In genomic region chr9:132055756-132056155, GRCh38 we compare ENCODE assay signal across 15 cellular contexts. TPM values are rescaled to one million over a fixed set of nuclear protein-coding genes. Genes with fewer than 3 reads are reported as not detected.
DNase-seq lines count a peak whose midpoint lies in the region; FAIRE-seq and TF ChIP-seq lines count a peak whose summit lies in the region.
"Had no signal": no experiment of that assay in that cellular context is flagged by ENCODE, and none has a peak within 500 bp of the region (broad histone marks: within the 10 kb centered on the region; RNA-seq: fewer than 3 reads in every experiment).

No MANE protein-coding gene starts in this region.

- H3K4me1 ChIP-seq in left ventricle myocardium inferior, result peaks cover 7% of the 10 kb centered on the region
- peaks cover 0 to 31% (median 0%) of the 10 kb centered on the region in 3 donors for H3K4me1 ChIP-seq in esophagus squamous epithelium

- 83 to 97% methylated on average over 3 of the region's 3 CpGs for WGBS in esophagus squamous epithelium, 2 donors

- TF ChIP-seq POLR2A in esophagus squamous epithelium (IDR thresholded peaks at IDR 0.05), result no peak

- H3K27ac ChIP-seq in WERI-Rb-1 (peak overlapping the region; percentile 81), left ventricle myocardium inferior (replicated peaks) (no peak overlapping the region), esophagus squamous epithelium (no peak overlapping the region)
- H3K27ac ChIP-seq: BLaER1 treated with 17β-estradiol and CSF1 and Interleukin-3, amounts not matched to agents 10 nM and 100 nM; HL-60 had no signal

- H3K27me3 ChIP-seq in WERI-Rb-1 (ENCODE audit: insufficient read depth, low read depth, severe bottlenecking) (no peaks in the 10 kb centered on the region), left ventricle myocardium inferior (ENCODE audit: low read depth) (no peaks in the 10 kb centered on the region), esophagus squamous epithelium (no peaks in the 10 kb centered on the region)
- H3K27me3 ChIP-seq: BLaER1 treated with 17β-estradiol and CSF1 and Interleukin-3, amounts not matched to agents 10 nM and 100 nM had no signal

- peaks cover 7% of the 10 kb centered on the region for H3K36me3 ChIP-seq in WERI-Rb-1
- no peaks in the 10 kb centered on the region for H3K36me3 ChIP-seq in left ventricle myocardium inferior
- peaks cover 0 to 29% (median 0%) of the 10 kb centered on the region in 3 donors for H3K36me3 ChIP-seq in esophagus squamous epithelium

- no peak overlapping the region; the same call in 1 of the 2 replicates for H3K4me3 ChIP-seq in WERI-Rb-1 (ENCODE audit: low read depth, low read length)
- no peak overlapping the region for H3K4me3 ChIP-seq in left ventricle myocardium inferior
- H3K4me3 ChIP-seq in esophagus squamous epithelium, result no peak overlapping the region
- H3K4me3 ChIP-seq: BLaER1 treated with 17β-estradiol and CSF1 and Interleukin-3, amounts not matched to agents 10 nM and 100 nM; GM12878 had no signal

- peak; percentile 11 for DNase-seq in NCI-H1105 treated with DMSO at 0.1 percent for 48 hours (lab: John Stamatoyannopoulos, UW)
- no peak for DNase-seq in NCI-H1105 (lab: John Stamatoyannopoulos, UW)
- peak; percentile 27 for DNase-seq in D721Med (ENCODE audit: insufficient read length, low spot score)
- peak; percentile 90 to 98 for DNase-seq in NCI-H524 (lab: John Stamatoyannopoulos, UW)
- DNase-seq in WERI-Rb-1, result peak; percentile 87
- no peak for DNase-seq in left ventricle myocardium inferior
- no peak for DNase-seq in cerebellar nuclear complex (lab: John Stamatoyannopoulos, UW)
- DNase-seq in esophagus squamous epithelium (lab: John Stamatoyannopoulos, UW), result no peak
- DNase-seq: 8988T; ACHN; CD4-positive, CD25-positive, alpha-beta regulatory T cell had no signal

- FAIRE-seq in D721Med (lab: Jason Lieb, UNC), result no peak
- FAIRE-seq: GM12878, GM18507 had no signal

- intact Hi-C loops in left ventricle myocardium inferior (cut with micrococcal nuclease) (no loop called here), esophagus squamous epithelium (cut with DNase I) (no loop called here)

- TF ChIP-seq CTCF in D721Med (IDR thresholded peaks at IDR 0.05; ENCODE audit: insufficient read depth, missing control alignments), result no peak
- TF ChIP-seq CTCF in WERI-Rb-1 (IDR thresholded peaks at IDR 0.05; ENCODE audit: low read depth, low read length), result no peak
- no peak for TF ChIP-seq CTCF in left ventricle myocardium inferior (IDR thresholded peaks at IDR 0.05; ENCODE audit: borderline replicate concordance)
- TF ChIP-seq CTCF in esophagus squamous epithelium (IDR thresholded peaks at IDR 0.05), result no peak

- H3K9me3 ChIP-seq in WERI-Rb-1 (ENCODE audit: severe bottlenecking) (no peaks in the 10 kb centered on the region), left ventricle myocardium inferior (replicated peaks) (no peaks in the 10 kb centered on the region), esophagus squamous epithelium (no peaks in the 10 kb centered on the region)

RNA-seq across cellular contexts. Expression of gene MED27, which starts 23.9 kb away (rescaled TPM):
- total RNA-seq in left ventricle myocardium inferior (16.3 TPM), esophagus squamous epithelium (10 to 100 TPM; 10.6 to 20.0 (median 17.6) TPM)

Comparison
In these comparisons a context has a peak if more than half of its experiments do, and no peak if none do; other contexts are left out.
1. DNase-seq: peak in NCI-H1105 treated with DMSO at 0.1 percent for 48 hours (single experiment), D721Med (single experiment), NCI-H524 (2 of 2) and WERI-Rb-1 (single experiment); none in NCI-H1105 (single experiment), left ventricle myocardium inferior (single experiment), cerebellar nuclear complex (0 of 2) and esophagus squamous epithelium (single experiment).